8 cellular contexts compared by ENCODE assay signal in genomic region chr10:114404171-114405010, GRCh38. TPM values are rescaled to one million over a fixed set of nuclear protein-coding genes. Genes with fewer than 3 reads are reported as not detected.
DNase-seq lines count a peak whose midpoint lies in the region; ATAC-seq and TF ChIP-seq lines count a peak whose summit lies in the region.

Gene AFAP1L2, minus strand, starts transcription at chr10:114404502. Its CDS starts 47 bp downstream, at chr10:114404455.

- peak within 1 kb of the TSS; percentile 64 for H3K4me3 Mint-ChIP-seq in endodermal cell

- TF ChIP-seq CTCF in endodermal cell (conservative IDR thresholded peaks at IDR 0.05), result no peak

- peak; percentile 49 for DNase-seq in Daoy (ENCODE audit: low read depth)
- peak; percentile 82 for DNase-seq in endodermal cell
- DNase-seq in myocyte (ENCODE audit: low read depth), result peak; percentile 8
- DNase-seq in D341Med (ENCODE audit: low spot score), result no peak
- no peak for DNase-seq in COLO829 (ENCODE audit: low spot score)
- DNase-seq in cerebellar nuclear complex (lab: John Stamatoyannopoulos, UW), result no peak

- H3K27ac Mint-ChIP-seq in endodermal cell, result no peak within 1 kb of the TSS

- ATAC-seq in GM18909 (IDR thresholded peaks at IDR 0.05; ENCODE audit: poor library complexity, unreplicated experiment), result no peak

- peaks cover 66% of the 10 kb centered on the region for H3K27me3 ChIP-seq in endodermal cell (ENCODE audit: control insufficient read depth, insufficient read depth, low read length, poor library complexity, severe bottlenecking)

- H3K36me3 ChIP-seq in endodermal cell (ENCODE audit: control insufficient read depth, insufficient read depth, low read length), result no peaks in the 10 kb centered on the region

- WGBS in endodermal cell (ENCODE audit: insufficient coverage in 1 of 2, insufficient read length in 1 of 2), 2 experiments, result 1 to 2% methylated on average over 28 to 88 of the region's 88 CpGs

- H3K4me1 Mint-ChIP-seq in endodermal cell, result peaks cover 26% of the 10 kb centered on the region

- no peaks in the 10 kb centered on the region for H3K9me3 Mint-ChIP-seq in endodermal cell

- H3K27me3 Mint-ChIP-seq in endodermal cell (ENCODE audit: insufficient read depth), result peaks cover 71% of the 10 kb centered on the region

- H3K4me3 ChIP-seq in endodermal cell (ENCODE audit: low read length), result peak within 1 kb of the TSS; percentile 71

- H3K4me1 ChIP-seq in endodermal cell (ENCODE audit: control insufficient read depth, insufficient read depth, low read length), result peaks cover 6% of the 10 kb centered on the region

- no peak for TF ChIP-seq EP300 in Ishikawa (IDR thresholded peaks at IDR 0.05; ENCODE audit: borderline replicate concordance)

- H3K27ac ChIP-seq in endodermal cell (ENCODE audit: low read depth, low read length), result no peak within 1 kb of the TSS

- no peak; the same call in 1 of the 2 replicates for TF ChIP-seq RAD21 in Ishikawa (IDR thresholded peaks at IDR 0.05; ENCODE audit: low read depth)

- no peak within 1 kb of the TSS for H3K9ac ChIP-seq in endodermal cell (ENCODE audit: extremely low read depth, low read length, poor library complexity, severe bottlenecking)

- H3K36me3 Mint-ChIP-seq in endodermal cell (ENCODE audit: low read depth), result no peaks in the 10 kb centered on the region

- no peaks in the 10 kb centered on the region for H3K9me3 ChIP-seq in endodermal cell (ENCODE audit: control insufficient read depth, low read length)

TF ChIP-seq in Ishikawa, 13 proteins besides CTCF, POLR2A, EP300 and RAD21:
- TF ChIP-seq ZBTB7A (IDR thresholded peaks at IDR 0.05; ENCODE audit: low read depth) (peak; percentile 90), TEAD4 (IDR thresholded peaks at IDR 0.05) (no peak; the same call in 1 of the 2 replicates), EGR1 (IDR thresholded peaks at IDR 0.05) (peak; percentile 89), REST (IDR thresholded peaks at IDR 0.05; ENCODE audit: low read depth) (peak; percentile 26; the same call in 1 of the 2 replicates), NFIC (IDR thresholded peaks at IDR 0.05) (peak; percentile 57), CEBPB (IDR thresholded peaks at IDR 0.05) (no peak), YY1 (IDR thresholded peaks at IDR 0.05; ENCODE audit: low read depth) (0 out of 2 replicates have a peak, but pooled peaks have one; percentile 8), TCF12 (IDR thresholded peaks at IDR 0.05; ENCODE audit: low read depth) (peak; percentile 54; the same call in 1 of the 2 replicates), FOXM1 (IDR thresholded peaks at IDR 0.05; ENCODE audit: borderline replicate concordance, low read depth) (no peak; the same call in 1 of the 2 replicates), TAF1 (IDR thresholded peaks at IDR 0.05; ENCODE audit: low read depth) (peak; percentile 82), CREB1 (IDR thresholded peaks at IDR 0.05; ENCODE audit: low read depth) (no peak)
- TF ChIP-seq, protein P1, sequence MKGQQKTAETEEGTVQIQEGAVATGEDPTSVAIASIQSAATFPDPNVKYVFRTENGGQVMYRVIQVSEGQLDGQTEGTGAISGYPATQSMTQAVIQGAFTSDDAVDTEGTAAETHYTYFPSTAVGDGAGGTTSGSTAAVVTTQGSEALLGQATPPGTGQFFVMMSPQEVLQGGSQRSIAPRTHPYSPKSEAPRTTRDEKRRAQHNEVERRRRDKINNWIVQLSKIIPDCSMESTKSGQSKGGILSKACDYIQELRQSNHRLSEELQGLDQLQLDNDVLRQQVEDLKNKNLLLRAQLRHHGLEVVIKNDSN (IDR thresholded peaks at IDR 0.05), result peak; percentile 31; the same call in 1 of the 2 replicates
- TF ChIP-seq, protein P2, sequence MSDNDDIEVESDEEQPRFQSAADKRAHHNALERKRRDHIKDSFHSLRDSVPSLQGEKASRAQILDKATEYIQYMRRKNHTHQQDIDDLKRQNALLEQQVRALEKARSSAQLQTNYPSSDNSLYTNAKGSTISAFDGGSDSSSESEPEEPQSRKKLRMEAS (IDR thresholded peaks at IDR 0.05), result peak; percentile 60

RNA-seq across cellular contexts. Expression of gene AFAP1L2, which starts in this region (rescaled TPM):
- 10.9 and 17.1 TPM in 2 replicates for total RNA-seq in Daoy (2014; rRNA removed; shearing (Covaris generic))
- total RNA-seq in endodermal cell (1 to 10 TPM; 1.5 to 2.2 TPM), myocyte (0.45 and 4.8 TPM in 2 replicates)
- polyA plus RNA-seq in endodermal cell (2013, experiment 1 of 2), result 4.6 TPM
- polyA plus RNA-seq in endodermal cell (2013, experiment 2 of 2), result 3.9 TPM
- polyA plus RNA-seq in myocyte (2012), result 0.21 TPM

Comparison
In these comparisons a context has a peak if more than half of its experiments do, and no peak if none do; other contexts are left out.
1. DNase-seq: peak in Daoy (single experiment), endodermal cell (single experiment) and myocyte (single experiment); none in D341Med (single experiment), COLO829 (single experiment) and cerebellar nuclear complex (0 of 2).